ENCODE assay signal across 1 cellular context in the genomic region with DNA sequence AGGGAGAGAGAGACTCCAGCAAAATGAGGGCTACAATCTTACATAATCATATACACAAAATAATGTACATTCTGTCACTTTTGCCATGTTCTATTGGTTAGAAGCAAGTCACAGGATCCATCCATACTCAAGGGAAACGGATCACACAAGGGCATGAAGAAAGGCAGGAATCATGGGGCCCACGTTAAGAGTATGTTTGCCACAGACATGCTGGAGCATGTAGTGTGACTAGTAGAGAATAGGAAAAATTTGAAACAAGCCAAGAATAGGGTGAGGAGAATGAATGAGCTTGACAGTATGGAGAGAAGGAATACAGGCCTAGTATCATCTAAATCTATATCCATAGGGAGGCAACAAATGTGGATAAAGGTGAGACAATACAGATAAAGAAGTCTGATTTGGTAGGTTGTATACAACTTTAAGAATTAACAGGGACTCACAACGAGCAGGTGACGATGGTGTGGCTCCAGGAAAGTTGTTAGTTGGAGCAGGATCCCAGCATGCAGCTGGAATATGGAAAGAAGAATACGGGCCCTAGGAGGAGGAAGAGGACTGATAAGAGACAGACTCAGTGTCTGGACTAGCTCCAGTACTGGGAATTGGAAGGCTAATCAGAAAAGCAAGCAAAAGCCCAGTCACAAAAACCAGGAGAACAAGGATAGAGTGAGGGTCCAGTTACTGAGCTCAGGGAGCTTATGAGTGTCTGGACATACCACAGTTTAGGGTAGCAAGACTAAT.
TF ChIP-seq lines count a peak whose summit lies in the region.

No MANE protein-coding gene starts in this region.

TF ChIP-seq in H1, 55 proteins besides CTCF, POLR2A, EP300 and RAD21:
- TF ChIP-seq RBBP5 (IDR thresholded peaks at IDR 0.05; ENCODE audit: borderline replicate concordance, low read depth, low read length) (no peak), TBP (IDR thresholded peaks at IDR 0.05; ENCODE audit: low read depth, low read length) (no peak), GTF2F1 (IDR thresholded peaks at IDR 0.05; ENCODE audit: borderline replicate concordance, low read depth, low read length) (no peak), POLR2AphosphoS5 (IDR thresholded peaks at IDR 0.05; ENCODE audit: low read depth, low read length) (no peak), SUZ12 (IDR thresholded peaks at IDR 0.05; ENCODE audit: low read length) (no peak), CHD1 (IDR thresholded peaks at IDR 0.05; ENCODE audit: low read depth, low read length) (no peak), RFX5 (IDR thresholded peaks at IDR 0.05; ENCODE audit: borderline replicate concordance, low read depth, low read length) (no peak), RXRA (IDR thresholded peaks at IDR 0.05; ENCODE audit: insufficient read depth, low read depth, low read length) (no peak), CREB1 (IDR thresholded peaks at IDR 0.05) (no peak)
- TF ChIP-seq, protein P1, sequence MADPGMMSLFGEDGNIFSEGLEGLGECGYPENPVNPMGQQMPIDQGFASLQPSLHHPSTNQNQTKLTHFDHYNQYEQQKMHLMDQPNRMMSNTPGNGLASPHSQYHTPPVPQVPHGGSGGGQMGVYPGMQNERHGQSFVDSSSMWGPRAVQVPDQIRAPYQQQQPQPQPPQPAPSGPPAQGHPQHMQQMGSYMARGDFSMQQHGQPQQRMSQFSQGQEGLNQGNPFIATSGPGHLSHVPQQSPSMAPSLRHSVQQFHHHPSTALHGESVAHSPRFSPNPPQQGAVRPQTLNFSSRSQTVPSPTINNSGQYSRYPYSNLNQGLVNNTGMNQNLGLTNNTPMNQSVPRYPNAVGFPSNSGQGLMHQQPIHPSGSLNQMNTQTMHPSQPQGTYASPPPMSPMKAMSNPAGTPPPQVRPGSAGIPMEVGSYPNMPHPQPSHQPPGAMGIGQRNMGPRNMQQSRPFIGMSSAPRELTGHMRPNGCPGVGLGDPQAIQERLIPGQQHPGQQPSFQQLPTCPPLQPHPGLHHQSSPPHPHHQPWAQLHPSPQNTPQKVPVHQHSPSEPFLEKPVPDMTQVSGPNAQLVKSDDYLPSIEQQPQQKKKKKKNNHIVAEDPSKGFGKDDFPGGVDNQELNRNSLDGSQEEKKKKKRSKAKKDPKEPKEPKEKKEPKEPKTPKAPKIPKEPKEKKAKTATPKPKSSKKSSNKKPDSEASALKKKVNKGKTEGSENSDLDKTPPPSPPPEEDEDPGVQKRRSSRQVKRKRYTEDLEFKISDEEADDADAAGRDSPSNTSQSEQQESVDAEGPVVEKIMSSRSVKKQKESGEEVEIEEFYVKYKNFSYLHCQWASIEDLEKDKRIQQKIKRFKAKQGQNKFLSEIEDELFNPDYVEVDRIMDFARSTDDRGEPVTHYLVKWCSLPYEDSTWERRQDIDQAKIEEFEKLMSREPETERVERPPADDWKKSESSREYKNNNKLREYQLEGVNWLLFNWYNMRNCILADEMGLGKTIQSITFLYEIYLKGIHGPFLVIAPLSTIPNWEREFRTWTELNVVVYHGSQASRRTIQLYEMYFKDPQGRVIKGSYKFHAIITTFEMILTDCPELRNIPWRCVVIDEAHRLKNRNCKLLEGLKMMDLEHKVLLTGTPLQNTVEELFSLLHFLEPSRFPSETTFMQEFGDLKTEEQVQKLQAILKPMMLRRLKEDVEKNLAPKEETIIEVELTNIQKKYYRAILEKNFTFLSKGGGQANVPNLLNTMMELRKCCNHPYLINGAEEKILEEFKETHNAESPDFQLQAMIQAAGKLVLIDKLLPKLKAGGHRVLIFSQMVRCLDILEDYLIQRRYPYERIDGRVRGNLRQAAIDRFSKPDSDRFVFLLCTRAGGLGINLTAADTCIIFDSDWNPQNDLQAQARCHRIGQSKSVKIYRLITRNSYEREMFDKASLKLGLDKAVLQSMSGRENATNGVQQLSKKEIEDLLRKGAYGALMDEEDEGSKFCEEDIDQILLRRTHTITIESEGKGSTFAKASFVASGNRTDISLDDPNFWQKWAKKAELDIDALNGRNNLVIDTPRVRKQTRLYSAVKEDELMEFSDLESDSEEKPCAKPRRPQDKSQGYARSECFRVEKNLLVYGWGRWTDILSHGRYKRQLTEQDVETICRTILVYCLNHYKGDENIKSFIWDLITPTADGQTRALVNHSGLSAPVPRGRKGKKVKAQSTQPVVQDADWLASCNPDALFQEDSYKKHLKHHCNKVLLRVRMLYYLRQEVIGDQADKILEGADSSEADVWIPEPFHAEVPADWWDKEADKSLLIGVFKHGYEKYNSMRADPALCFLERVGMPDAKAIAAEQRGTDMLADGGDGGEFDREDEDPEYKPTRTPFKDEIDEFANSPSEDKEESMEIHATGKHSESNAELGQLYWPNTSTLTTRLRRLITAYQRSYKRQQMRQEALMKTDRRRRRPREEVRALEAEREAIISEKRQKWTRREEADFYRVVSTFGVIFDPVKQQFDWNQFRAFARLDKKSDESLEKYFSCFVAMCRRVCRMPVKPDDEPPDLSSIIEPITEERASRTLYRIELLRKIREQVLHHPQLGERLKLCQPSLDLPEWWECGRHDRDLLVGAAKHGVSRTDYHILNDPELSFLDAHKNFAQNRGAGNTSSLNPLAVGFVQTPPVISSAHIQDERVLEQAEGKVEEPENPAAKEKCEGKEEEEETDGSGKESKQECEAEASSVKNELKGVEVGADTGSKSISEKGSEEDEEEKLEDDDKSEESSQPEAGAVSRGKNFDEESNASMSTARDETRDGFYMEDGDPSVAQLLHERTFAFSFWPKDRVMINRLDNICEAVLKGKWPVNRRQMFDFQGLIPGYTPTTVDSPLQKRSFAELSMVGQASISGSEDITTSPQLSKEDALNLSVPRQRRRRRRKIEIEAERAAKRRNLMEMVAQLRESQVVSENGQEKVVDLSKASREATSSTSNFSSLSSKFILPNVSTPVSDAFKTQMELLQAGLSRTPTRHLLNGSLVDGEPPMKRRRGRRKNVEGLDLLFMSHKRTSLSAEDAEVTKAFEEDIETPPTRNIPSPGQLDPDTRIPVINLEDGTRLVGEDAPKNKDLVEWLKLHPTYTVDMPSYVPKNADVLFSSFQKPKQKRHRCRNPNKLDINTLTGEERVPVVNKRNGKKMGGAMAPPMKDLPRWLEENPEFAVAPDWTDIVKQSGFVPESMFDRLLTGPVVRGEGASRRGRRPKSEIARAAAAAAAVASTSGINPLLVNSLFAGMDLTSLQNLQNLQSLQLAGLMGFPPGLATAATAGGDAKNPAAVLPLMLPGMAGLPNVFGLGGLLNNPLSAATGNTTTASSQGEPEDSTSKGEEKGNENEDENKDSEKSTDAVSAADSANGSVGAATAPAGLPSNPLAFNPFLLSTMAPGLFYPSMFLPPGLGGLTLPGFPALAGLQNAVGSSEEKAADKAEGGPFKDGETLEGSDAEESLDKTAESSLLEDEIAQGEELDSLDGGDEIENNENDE (IDR thresholded peaks at IDR 0.05; ENCODE audit: insufficient replicate concordance, low read length), result no peak
- TF ChIP-seq, protein P2, sequence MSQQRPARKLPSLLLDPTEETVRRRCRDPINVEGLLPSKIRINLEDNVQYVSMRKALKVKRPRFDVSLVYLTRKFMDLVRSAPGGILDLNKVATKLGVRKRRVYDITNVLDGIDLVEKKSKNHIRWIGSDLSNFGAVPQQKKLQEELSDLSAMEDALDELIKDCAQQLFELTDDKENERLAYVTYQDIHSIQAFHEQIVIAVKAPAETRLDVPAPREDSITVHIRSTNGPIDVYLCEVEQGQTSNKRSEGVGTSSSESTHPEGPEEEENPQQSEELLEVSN (IDR thresholded peaks at IDR 0.05), result no peak
